In the genomic region with DNA sequence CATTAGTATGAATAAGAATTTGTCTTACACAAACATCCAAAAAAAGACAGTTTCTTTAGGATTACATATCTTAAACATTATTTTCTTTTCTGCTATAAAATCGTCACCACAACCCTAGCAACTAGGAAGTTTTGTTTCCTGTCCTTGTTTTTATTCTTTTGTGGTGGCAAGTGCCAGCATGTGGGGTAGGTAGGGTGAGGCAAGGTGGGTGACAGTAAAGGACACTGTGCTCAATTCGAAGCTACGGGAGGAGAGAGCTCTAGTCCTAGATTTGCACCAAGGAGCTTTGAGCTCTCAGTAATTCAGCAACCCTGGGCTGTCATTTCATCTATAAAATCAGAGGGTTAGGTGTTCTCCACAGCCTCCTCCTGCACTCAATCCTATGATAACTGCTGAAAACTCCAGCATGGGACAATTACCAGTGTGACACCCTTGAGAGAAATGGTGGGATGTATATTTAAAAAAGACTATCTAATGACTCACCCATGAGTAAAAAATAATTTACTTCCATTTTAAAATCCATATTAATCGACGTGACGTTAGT, we compare ENCODE assay signal across 11 cellular contexts.
A peak's percentile ranks its signal among the peaks of the same experiment; 100 is the strongest.
DNase-seq lines count a peak whose midpoint lies in the region; ATAC-seq and TF ChIP-seq lines count a peak whose summit lies in the region.
"Had no signal": no experiment of that assay in that cellular context is flagged by ENCODE, and none has a peak within 500 bp of the region (broad histone marks: within the 10 kb centered on the region; RNA-seq: fewer than 3 reads in every experiment).

No MANE protein-coding gene starts in this region.

- no peaks in the 10 kb centered on the region for H3K9me2 ChIP-seq in neural cell (ENCODE audit: insufficient read depth, low read length)

- no peak overlapping the region for H3K4me2 ChIP-seq in neural cell (ENCODE audit: low read length)

- H3K79me2 ChIP-seq in neural cell (replicated peaks; ENCODE audit: insufficient read depth, low read length) = peaks cover 74% of the 10 kb centered on the region

- H3K4me3 ChIP-seq in neural cell (ENCODE audit: low read length) = peak overlapping the region; percentile 14
- H3K4me3 ChIP-seq: breast epithelium, psoas muscle had no signal

- no peak for TF ChIP-seq EP300 in neural cell (conservative IDR thresholded peaks at IDR 0.05; ENCODE audit: poor library complexity, severe bottlenecking)

- no peaks in the 10 kb centered on the region for H3K27me3 ChIP-seq in neural cell (ENCODE audit: insufficient read depth, low read depth, low read length)
- H3K27me3 ChIP-seq: breast epithelium, heart right ventricle had no signal

- H3F3A ChIP-seq in neural cell (ENCODE audit: insufficient read depth, low read length, poor library complexity, severe bottlenecking) = no peaks in the 10 kb centered on the region

- H2AFZ ChIP-seq in neural cell (ENCODE audit: low read depth, low read length) = no peak overlapping the region

- peak overlapping the region; percentile 23 to 89 (median 67) for H3K27ac Mint-ChIP-seq in brain

- peaks cover 0 to 3% (median 0%) of the 10 kb centered on the region in 5 experiments for H3K9me3 Mint-ChIP-seq in brain

- H4K20me1 ChIP-seq in neural cell (ENCODE audit: insufficient read depth) = no peaks in the 10 kb centered on the region

- TF ChIP-seq RAD21 in neural cell (conservative IDR thresholded peaks at IDR 0.05) = no peak

- H3K36me3 Mint-ChIP-seq in brain = peaks cover 50% of the 10 kb centered on the region

- no peak overlapping the region for H3K4me3 Mint-ChIP-seq in brain

- H3K36me3 ChIP-seq in neural cell (ENCODE audit: insufficient read depth, low read length) = no peaks in the 10 kb centered on the region
- H3K36me3 ChIP-seq: breast epithelium had no signal

- peak; percentile 24 for DNase-seq in CD1c-positive myeloid dendritic cell (ENCODE audit: extremely low spot score)
- DNase-seq in GM13977 (ENCODE audit: low spot score) = no peak
- no peak for DNase-seq in KG1 (lab: John Stamatoyannopoulos, UW)
- no peak for DNase-seq in inferior parietal cortex (ENCODE audit: extremely low spot score)
- DNase-seq: heart right ventricle, psoas muscle had no signal

- H3K27me3 Mint-ChIP-seq in brain = no peaks in the 10 kb centered on the region

- in situ Hi-C loops in GM13977 (cut with MboI; ENCODE audit: low pct_unique_long_range_greater_than_20kb, low sequenced_read_pairs, unreplicated experiment) = no loop called here

- peak overlapping the region; percentile 30 for H3K27ac ChIP-seq in neural cell (ENCODE audit: low read length)

- H3K4me1 Mint-ChIP-seq in brain = peaks cover 70% of the 10 kb centered on the region

- ATAC-seq in HG02852 (IDR thresholded peaks at IDR 0.05; ENCODE audit: unreplicated experiment) (peak; percentile 4), GM18868 (IDR thresholded peaks at IDR 0.05; ENCODE audit: unreplicated experiment) (no peak)
- ATAC-seq: psoas muscle had no signal

- TF ChIP-seq CTCF in brain (conservative IDR thresholded peaks at IDR 0.05) = no peak
- TF ChIP-seq CTCF in neural cell (IDR thresholded peaks at IDR 0.05; ENCODE audit: poor library complexity, severe bottlenecking) = no peak
- no peak for TF ChIP-seq CTCF in GM13977 (IDR thresholded peaks at IDR 0.05; ENCODE audit: extremely low read depth, insufficient read depth, missing control alignments)

- H3K9ac ChIP-seq in neural cell (ENCODE audit: low read length) = no peak overlapping the region

- no peaks in the 10 kb centered on the region for H3K9me3 ChIP-seq in neural cell (ENCODE audit: low read length)
- H3K9me3 ChIP-seq: breast epithelium, heart right ventricle, psoas muscle had no signal

TF ChIP-seq in neural cell, 6 proteins besides CTCF, POLR2A, EP300 and RAD21:
- TF ChIP-seq TAF1 (IDR thresholded peaks at IDR 0.05; ENCODE audit: low read depth) = no peak
- TF ChIP-seq, protein P1, sequence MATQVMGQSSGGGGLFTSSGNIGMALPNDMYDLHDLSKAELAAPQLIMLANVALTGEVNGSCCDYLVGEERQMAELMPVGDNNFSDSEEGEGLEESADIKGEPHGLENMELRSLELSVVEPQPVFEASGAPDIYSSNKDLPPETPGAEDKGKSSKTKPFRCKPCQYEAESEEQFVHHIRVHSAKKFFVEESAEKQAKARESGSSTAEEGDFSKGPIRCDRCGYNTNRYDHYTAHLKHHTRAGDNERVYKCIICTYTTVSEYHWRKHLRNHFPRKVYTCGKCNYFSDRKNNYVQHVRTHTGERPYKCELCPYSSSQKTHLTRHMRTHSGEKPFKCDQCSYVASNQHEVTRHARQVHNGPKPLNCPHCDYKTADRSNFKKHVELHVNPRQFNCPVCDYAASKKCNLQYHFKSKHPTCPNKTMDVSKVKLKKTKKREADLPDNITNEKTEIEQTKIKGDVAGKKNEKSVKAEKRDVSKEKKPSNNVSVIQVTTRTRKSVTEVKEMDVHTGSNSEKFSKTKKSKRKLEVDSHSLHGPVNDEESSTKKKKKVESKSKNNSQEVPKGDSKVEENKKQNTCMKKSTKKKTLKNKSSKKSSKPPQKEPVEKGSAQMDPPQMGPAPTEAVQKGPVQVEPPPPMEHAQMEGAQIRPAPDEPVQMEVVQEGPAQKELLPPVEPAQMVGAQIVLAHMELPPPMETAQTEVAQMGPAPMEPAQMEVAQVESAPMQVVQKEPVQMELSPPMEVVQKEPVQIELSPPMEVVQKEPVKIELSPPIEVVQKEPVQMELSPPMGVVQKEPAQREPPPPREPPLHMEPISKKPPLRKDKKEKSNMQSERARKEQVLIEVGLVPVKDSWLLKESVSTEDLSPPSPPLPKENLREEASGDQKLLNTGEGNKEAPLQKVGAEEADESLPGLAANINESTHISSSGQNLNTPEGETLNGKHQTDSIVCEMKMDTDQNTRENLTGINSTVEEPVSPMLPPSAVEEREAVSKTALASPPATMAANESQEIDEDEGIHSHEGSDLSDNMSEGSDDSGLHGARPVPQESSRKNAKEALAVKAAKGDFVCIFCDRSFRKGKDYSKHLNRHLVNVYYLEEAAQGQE (IDR thresholded peaks at IDR 0.05; ENCODE audit: borderline replicate concordance) = no peak
TF ChIP-seq in neural cell: peak in this region for 0.
